In genomic region chr17:65055280-65055707, GRCh38 we compare ENCODE assay signal across 8 cellular contexts. TPM values are rescaled to one million over a fixed set of nuclear protein-coding genes. Genes with fewer than 3 reads are reported as not detected.
A peak's percentile ranks its signal among the peaks of the same experiment; 100 is the strongest.
DNase-seq lines count a peak whose midpoint lies in the region; ATAC-seq and TF ChIP-seq lines count a peak whose summit lies in the region.

No MANE protein-coding gene starts in this region.

- H3K36me3 ChIP-seq in WERI-Rb-1 (peaks cover 41% of the 10 kb centered on the region), gastroesophageal sphincter (peaks cover 0 to 32% of the 10 kb centered on the region in 2 donors), skeletal muscle tissue (ENCODE audit: control insufficient read depth in 3 of 3, insufficient read depth in 3 of 3, low read length in 3 of 3) (peaks cover 2 to 22% (median 14%) of the 10 kb centered on the region in 3 donors)

- peak overlapping the region; percentile 74 for H3K4me3 ChIP-seq in WERI-Rb-1 (ENCODE audit: low read depth, low read length)
- H3K4me3 ChIP-seq in gastroesophageal sphincter, result peak overlapping the region; percentile 50 to 98
- peak overlapping the region; percentile 79 to 96 (median 87) for H3K4me3 ChIP-seq in skeletal muscle tissue (ENCODE audit: low read length in 3 of 3)

- H3K27ac ChIP-seq in WERI-Rb-1, result peak overlapping the region; percentile 96; the same call in 1 of the 2 replicates
- peak overlapping the region; percentile 76 to 100 (median 98) for H3K27ac ChIP-seq in gastroesophageal sphincter
- peak overlapping the region; percentile 98 for H3K27ac ChIP-seq in skeletal muscle tissue (ENCODE audit: low read depth, low read length)

- DNase-seq in WERI-Rb-1 (no peak), LoVo (ENCODE audit: low spot score) (no peak), NCI-H1694 (lab: John Stamatoyannopoulos, UW) (no peak)
- DNase-seq in effector CD4-positive, alpha-beta T cell, result no peak

- H3K27me3 ChIP-seq in WERI-Rb-1 (ENCODE audit: insufficient read depth, low read depth, severe bottlenecking) (no peaks in the 10 kb centered on the region), gastroesophageal sphincter (no peaks in the 10 kb centered on the region), skeletal muscle tissue (ENCODE audit: control insufficient read depth in 3 of 3, insufficient read depth in 3 of 3, low read length in 3 of 3) (no peaks in the 10 kb centered on the region)

- H3K9me3 ChIP-seq in WERI-Rb-1 (ENCODE audit: severe bottlenecking) (no peaks in the 10 kb centered on the region), gastroesophageal sphincter (no peaks in the 10 kb centered on the region), skeletal muscle tissue (ENCODE audit: control insufficient read depth in 3 of 3, low read length in 3 of 3) (no peaks in the 10 kb centered on the region)

- no peak for TF ChIP-seq POLR2A in gastroesophageal sphincter (IDR thresholded peaks at IDR 0.05)

- H3K4me1 ChIP-seq in gastroesophageal sphincter (peaks cover 3 to 68% (median 20%) of the 10 kb centered on the region in 3 donors), skeletal muscle tissue (ENCODE audit: control insufficient read depth in 3 of 3, insufficient read depth in 3 of 3, low read length in 3 of 3) (peaks cover 21 to 28% (median 23%) of the 10 kb centered on the region in 3 donors)

- ATAC-seq in GM18498 (IDR thresholded peaks at IDR 0.05; ENCODE audit: unreplicated experiment), result peak; percentile 7
- ATAC-seq in HG02642 (IDR thresholded peaks at IDR 0.05; ENCODE audit: poor library complexity, unreplicated experiment), result peak; percentile 1
- ATAC-seq in gastroesophageal sphincter, result no peak

- 1 to 3% methylated on average over 7 of the region's 7 CpGs for WGBS in gastroesophageal sphincter (ENCODE audit: low coverage in 1 of 2), 2 donors

- H3K9ac ChIP-seq in skeletal muscle tissue (ENCODE audit: low read depth in 1 of 3, low read length in 3 of 3), result peak overlapping the region; percentile 86 to 96 (median 94)

- TF ChIP-seq CTCF in WERI-Rb-1 (IDR thresholded peaks at IDR 0.05; ENCODE audit: low read depth, low read length), result no peak
- TF ChIP-seq CTCF in gastroesophageal sphincter (IDR thresholded peaks at IDR 0.05), result no peak

- TF ChIP-seq EP300 in gastroesophageal sphincter (IDR thresholded peaks at IDR 0.05), result no peak

RNA-seq across cellular contexts. Expression of gene GNA13, which starts 1.2 kb away (rescaled TPM):
- total RNA-seq in gastroesophageal sphincter, result 100 to 1,000 TPM in 1 of 4 donors, 10 to 100 TPM in 3; 60.5 to 103 (median 92.5) TPM
- 37.1 TPM for total RNA-seq in skeletal muscle tissue
